9 cellular contexts compared by ENCODE assay signal in the genomic region with DNA sequence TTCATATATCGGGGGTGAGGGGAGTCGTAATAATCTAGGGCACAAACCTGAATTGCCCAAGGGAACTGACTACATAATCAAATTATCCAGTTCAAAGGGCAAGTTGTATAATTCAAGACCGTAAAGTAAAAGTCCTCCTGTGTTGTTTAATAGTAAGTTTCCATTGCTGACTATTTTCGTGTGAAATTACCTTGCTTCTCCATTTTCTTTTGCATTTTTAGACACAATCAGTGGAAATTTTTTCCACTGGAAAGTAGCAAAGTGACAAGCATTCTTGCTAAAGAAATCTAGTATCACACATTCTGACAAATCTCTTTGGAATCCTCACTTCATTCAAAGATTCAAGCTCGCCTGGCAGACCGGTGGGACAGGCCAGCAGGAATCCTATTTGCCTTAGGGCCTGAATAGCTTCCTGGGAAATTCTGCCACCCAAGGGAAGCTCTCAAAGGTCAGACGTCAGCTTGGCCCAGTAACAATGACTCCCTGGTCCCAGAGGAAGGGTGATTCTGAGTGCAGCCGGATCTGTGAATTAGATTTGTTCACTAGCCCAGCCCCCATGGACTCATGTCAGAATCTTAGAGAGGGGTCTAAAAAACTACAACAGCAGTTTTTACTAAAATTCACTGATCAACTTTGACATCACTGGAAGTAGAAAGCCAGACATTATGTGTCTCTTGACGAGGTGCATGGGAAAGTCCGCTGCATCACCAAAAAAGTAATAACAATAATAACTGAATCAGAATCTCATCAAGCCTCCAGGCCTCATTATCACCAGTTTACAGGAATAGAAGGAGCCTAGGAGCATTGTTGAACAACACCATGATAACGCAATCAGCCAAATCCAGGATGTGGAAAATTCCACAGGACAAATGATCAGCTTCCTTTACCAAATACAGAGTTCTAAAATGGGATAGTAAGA.
DNase-seq lines count a peak whose midpoint lies in the region; ATAC-seq, FAIRE-seq and TF ChIP-seq lines count a peak whose summit lies in the region.
"Had no signal": no experiment of that assay in that cellular context is flagged by ENCODE, and none has a peak within 500 bp of the region (broad histone marks: within the 10 kb centered on the region; RNA-seq: fewer than 3 reads in every experiment).

No MANE protein-coding gene starts in this region.

- H3K36me3 ChIP-seq in ectodermal cell (ENCODE audit: control insufficient read depth, insufficient read depth, low read length) = no peaks in the 10 kb centered on the region
- H3K36me3 ChIP-seq: BLaER1 treated with 17β-estradiol and CSF1 and Interleukin-3, amounts not matched to agents 10 nM and 100 nM had no signal

- TF ChIP-seq CTCF in A549 (IDR thresholded peaks at IDR 0.05) = no peak

- peak overlapping the region; percentile 18; the same call in 1 of the 3 replicates for H3K4me3 ChIP-seq in A549
- no peak overlapping the region for H3K4me3 ChIP-seq in ectodermal cell (ENCODE audit: insufficient read depth, low read depth, low read length)
- H3K4me3 ChIP-seq: BLaER1 treated with 17β-estradiol and CSF1 and Interleukin-3, amounts not matched to agents 10 nM and 100 nM had no signal

- ATAC-seq in A549 (peak; percentile 96 to 97), GM18858 (IDR thresholded peaks at IDR 0.05; ENCODE audit: unreplicated experiment) (no peak)

- H3K27ac ChIP-seq in A549 = peak overlapping the region; percentile 95 to 98
- peak overlapping the region; percentile 70 for H3K27ac ChIP-seq in ectodermal cell (ENCODE audit: insufficient read depth, low read depth, low read length, poor library complexity, severe bottlenecking)
- H3K27ac ChIP-seq: BLaER1 treated with 17β-estradiol and CSF1 and Interleukin-3, amounts not matched to agents 10 nM and 100 nM had no signal

- peak; percentile 89 to 96; a peak in 4 of 5 replicates for TF ChIP-seq EP300 in A549 (IDR thresholded peaks at IDR 0.05)

- CTCF ChIA-PET in A549 (lab: Yijun Ruan, JAX) = interaction anchor here (0.8 to 3.9 kb wide), 8 partner anchors 16 to 131 kb away, joined by 3 to 25 read pairs (median 6); no protein-coding TSS in a partner anchor

- H3K4me2 ChIP-seq in A549 = peak overlapping the region; percentile 83
- H3K4me2 ChIP-seq: BLaER1 treated with 17β-estradiol and CSF1 and Interleukin-3, amounts not matched to agents 10 nM and 100 nM had no signal

- DNase-seq in A549 (ENCODE audit: low read depth in 1 of 2, low spot score in 1 of 2) (peak; percentile 89 to 99), LHCN-M2 (ENCODE audit: low read depth) (peak; percentile 78), lung microvascular endothelial cell (ENCODE audit: low read depth in 2 of 2) (peak; percentile 88 to 94), RKO (ENCODE audit: low spot score) (no peak), NCI-H1417 (lab: John Stamatoyannopoulos, UW) (no peak)
- no peak for DNase-seq in activated CD8-positive, alpha-beta memory T cell treated with anti-CD3 and anti-CD28 coated beads, Interleukin-2, amount 50 U/mL, for 48 hours

- POLR2A ChIA-PET in A549 (lab: Yijun Ruan, JAX) = interaction anchor here (0.9 to 2.1 kb wide), 13 partner anchors 9 to 162 kb away, joined by 3 to 13 read pairs (median 5); no protein-coding TSS in a partner anchor

- TF ChIP-seq POLR2A in A549 (IDR thresholded peaks at IDR 0.05; ENCODE audit: low read length) = no peak

- peak; percentile 98 for FAIRE-seq in A549 (lab: Jason Lieb, UNC)

- peak; percentile 56 to 64 for TF ChIP-seq RAD21 in A549 (conservative IDR thresholded peaks at IDR 0.05 in 1 of 2, IDR thresholded peaks at IDR 0.05 in 1 of 2)

- H3K9me3 ChIP-seq in A549 (no peaks in the 10 kb centered on the region), ectodermal cell (ENCODE audit: control insufficient read depth, low read length) (no peaks in the 10 kb centered on the region)
- H3K9me3 ChIP-seq: BLaER1 treated with 17β-estradiol and CSF1 and Interleukin-3, amounts not matched to agents 10 nM and 100 nM had no signal

- H3K4me1 ChIP-seq in A549 = peaks cover 80% of the 10 kb centered on the region
- H3K4me1 ChIP-seq in ectodermal cell (ENCODE audit: control insufficient read depth, insufficient read depth, low read length) = peaks cover 17% of the 10 kb centered on the region
- H3K4me1 ChIP-seq: BLaER1 treated with 17β-estradiol and CSF1 and Interleukin-3, amounts not matched to agents 10 nM and 100 nM had no signal

- H3K27me3 ChIP-seq in ectodermal cell (ENCODE audit: control insufficient read depth, insufficient read depth, low read length, poor library complexity, severe bottlenecking) = no peaks in the 10 kb centered on the region
- H3K27me3 ChIP-seq: BLaER1 treated with 17β-estradiol and CSF1 and Interleukin-3, amounts not matched to agents 10 nM and 100 nM had no signal

- WGBS in A549 (ENCODE audit: missing lambda C conversion rate) = 1% methylated on average over 11 of the region's 11 CpGs
- 33 to 34% methylated on average over 11 of the region's 11 CpGs for WGBS in ectodermal cell, 2 experiments

TF ChIP-seq in A549, 52 proteins besides CTCF, POLR2A, EP300 and RAD21 (continues in another document):
- TF ChIP-seq, protein P1, sequence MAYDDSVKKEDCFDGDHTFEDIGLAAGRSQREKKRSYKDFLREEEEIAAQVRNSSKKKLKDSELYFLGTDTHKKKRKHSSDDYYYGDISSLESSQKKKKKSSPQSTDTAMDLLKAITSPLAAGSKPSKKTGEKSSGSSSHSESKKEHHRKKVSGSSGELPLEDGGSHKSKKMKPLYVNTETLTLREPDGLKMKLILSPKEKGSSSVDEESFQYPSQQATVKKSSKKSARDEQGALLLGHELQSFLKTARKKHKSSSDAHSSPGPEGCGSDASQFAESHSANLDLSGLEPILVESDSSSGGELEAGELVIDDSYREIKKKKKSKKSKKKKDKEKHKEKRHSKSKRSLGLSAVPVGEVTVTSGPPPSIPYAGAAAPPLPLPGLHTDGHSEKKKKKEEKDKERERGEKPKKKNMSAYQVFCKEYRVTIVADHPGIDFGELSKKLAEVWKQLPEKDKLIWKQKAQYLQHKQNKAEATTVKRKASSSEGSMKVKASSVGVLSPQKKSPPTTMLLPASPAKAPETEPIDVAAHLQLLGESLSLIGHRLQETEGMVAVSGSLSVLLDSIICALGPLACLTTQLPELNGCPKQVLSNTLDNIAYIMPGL (CRISPR knock-in tag; IDR thresholded peaks at IDR 0.05; ENCODE audit: borderline replicate concordance) = peak; percentile 32; the same call in 1 of the 2 replicates
- no peak for TF ChIP-seq ESRRA (IDR thresholded peaks at IDR 0.05; ENCODE audit: borderline replicate concordance, low read length)
- TF ChIP-seq, protein P2, sequence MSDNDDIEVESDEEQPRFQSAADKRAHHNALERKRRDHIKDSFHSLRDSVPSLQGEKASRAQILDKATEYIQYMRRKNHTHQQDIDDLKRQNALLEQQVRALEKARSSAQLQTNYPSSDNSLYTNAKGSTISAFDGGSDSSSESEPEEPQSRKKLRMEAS (IDR thresholded peaks at IDR 0.05) = peak; percentile 86
- TF ChIP-seq ZFP36 (IDR thresholded peaks at IDR 0.05; ENCODE audit: borderline replicate concordance, partially characterized antibody) = no peak
- TF ChIP-seq EHF (CRISPR knock-in tag; IDR thresholded peaks at IDR 0.05) = no peak
- no peak for TF ChIP-seq TFCP2L1 (CRISPR knock-in tag; IDR thresholded peaks at IDR 0.05)
- peak in 1 of 2 experiments; percentile 95 for TF ChIP-seq JUN (IDR thresholded peaks at IDR 0.05)
- TF ChIP-seq, protein P3, sequence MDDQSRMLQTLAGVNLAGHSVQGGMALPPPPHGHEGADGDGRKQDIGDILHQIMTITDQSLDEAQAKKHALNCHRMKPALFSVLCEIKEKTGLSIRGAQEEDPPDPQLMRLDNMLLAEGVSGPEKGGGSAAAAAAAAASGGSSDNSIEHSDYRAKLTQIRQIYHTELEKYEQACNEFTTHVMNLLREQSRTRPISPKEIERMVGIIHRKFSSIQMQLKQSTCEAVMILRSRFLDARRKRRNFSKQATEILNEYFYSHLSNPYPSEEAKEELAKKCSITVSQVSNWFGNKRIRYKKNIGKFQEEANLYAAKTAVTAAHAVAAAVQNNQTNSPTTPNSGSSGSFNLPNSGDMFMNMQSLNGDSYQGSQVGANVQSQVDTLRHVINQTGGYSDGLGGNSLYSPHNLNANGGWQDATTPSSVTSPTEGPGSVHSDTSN (IDR thresholded peaks at IDR 0.05) = peak; percentile 78
- no peak for TF ChIP-seq TP53 (CRISPR knock-in tag; IDR thresholded peaks at IDR 0.05)
- TF ChIP-seq HOXB5 (CRISPR knock-in tag; IDR thresholded peaks at IDR 0.05) = 0 out of 2 replicates have a peak, but pooled peaks have one; percentile 36
- no peak for TF ChIP-seq MYC (IDR thresholded peaks at IDR 0.05; ENCODE audit: borderline replicate concordance, low read length)
- TF ChIP-seq GATA3 (IDR thresholded peaks at IDR 0.05; ENCODE audit: borderline replicate concordance) = peak; percentile 96
- peak; percentile 49 for TF ChIP-seq SMC3 (IDR thresholded peaks at IDR 0.05)
- no peak for TF ChIP-seq ZC3H11A (IDR thresholded peaks at IDR 0.05)
- TF ChIP-seq HEYL (CRISPR knock-in tag; IDR thresholded peaks at IDR 0.05) = no peak
- TF ChIP-seq MAFK (IDR thresholded peaks at IDR 0.05; ENCODE audit: partially characterized antibody) = peak; percentile 78
- TF ChIP-seq, protein P4, sequence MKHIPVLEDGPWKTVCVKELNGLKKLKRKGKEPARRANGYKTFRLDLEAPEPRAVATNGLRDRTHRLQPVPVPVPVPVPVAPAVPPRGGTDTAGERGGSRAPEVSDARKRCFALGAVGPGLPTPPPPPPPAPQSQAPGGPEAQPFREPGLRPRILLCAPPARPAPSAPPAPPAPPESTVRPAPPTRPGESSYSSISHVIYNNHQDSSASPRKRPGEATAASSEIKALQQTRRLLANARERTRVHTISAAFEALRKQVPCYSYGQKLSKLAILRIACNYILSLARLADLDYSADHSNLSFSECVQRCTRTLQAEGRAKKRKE (CRISPR knock-in tag; IDR thresholded peaks at IDR 0.05; ENCODE audit: low read depth) = no peak
- TF ChIP-seq RFX5 (IDR thresholded peaks at IDR 0.05) = no peak
- TF ChIP-seq NFE2L2 (conservative IDR thresholded peaks at IDR 0.05; ENCODE audit: low read length) = no peak; the same call in 1 of the 2 replicates
- TF ChIP-seq, protein P5, sequence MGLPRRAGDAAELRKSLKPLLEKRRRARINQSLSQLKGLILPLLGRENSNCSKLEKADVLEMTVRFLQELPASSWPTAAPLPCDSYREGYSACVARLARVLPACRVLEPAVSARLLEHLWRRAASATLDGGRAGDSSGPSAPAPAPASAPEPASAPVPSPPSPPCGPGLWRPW (IDR thresholded peaks at IDR 0.05) = no peak

Comparison
In these comparisons a context has a peak if more than half of its experiments do, and no peak if none do; other contexts are left out.
1. DNase-seq: peak in A549 (2 of 2), LHCN-M2 (single experiment) and lung microvascular endothelial cell (2 of 2); none in activated CD8-positive, alpha-beta memory T cell treated with anti-CD3 and anti-CD28 coated beads, Interleukin-2, amount 50 U/mL, for 48 hours (single experiment), RKO (single experiment) and NCI-H1417 (0 of 3).